Comparison of ENCODE assay signal across 2 cellular contexts in the genomic region with DNA sequence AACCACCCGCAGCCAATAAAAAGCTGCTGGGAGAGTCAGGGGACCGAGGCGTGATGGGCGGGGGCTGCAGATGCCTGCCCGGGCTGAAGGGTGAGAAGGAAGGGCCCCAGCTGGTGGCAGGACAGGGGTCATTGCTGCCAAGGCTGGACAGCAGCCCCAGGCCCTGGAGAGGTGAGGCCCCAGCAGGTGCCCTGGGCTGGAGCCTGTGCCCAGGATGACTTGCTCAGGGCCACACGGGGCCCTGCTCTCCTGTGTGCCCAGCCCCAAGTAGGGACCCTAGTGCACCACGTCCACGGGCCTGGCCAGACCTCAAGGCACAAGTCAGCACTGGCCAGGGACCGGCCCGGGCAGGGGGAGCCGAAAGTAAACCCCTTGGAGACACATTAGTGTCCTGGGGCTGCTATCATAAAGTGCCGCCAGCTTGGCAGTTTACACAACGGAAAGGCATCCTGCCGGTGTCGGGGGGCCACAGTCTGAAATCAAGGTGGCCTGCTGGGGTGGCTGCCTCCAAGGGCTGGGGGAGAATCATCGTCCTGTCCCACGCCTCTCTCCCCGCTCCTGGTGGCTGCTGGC.
TF ChIP-seq lines count a peak whose summit lies in the region.

No MANE protein-coding gene starts in this region.

TF ChIP-seq in HEK293, 187 proteins besides CTCF, POLR2A, EP300 and RAD21:
- TF ChIP-seq REST (tag by site-specific recombination; IDR thresholded peaks at IDR 0.05) (peak; percentile 58; the same call in 1 of the 2 replicates), ZNF777 (tag by site-specific recombination; IDR thresholded peaks at IDR 0.05; ENCODE audit: borderline replicate concordance) (no peak), ZNF202 (tag by site-specific recombination; IDR thresholded peaks at IDR 0.05; ENCODE audit: borderline replicate concordance) (no peak), ZIC2 (tag by site-specific recombination; IDR thresholded peaks at IDR 0.05) (0 out of 2 replicates have a peak, but pooled peaks have one; percentile 19), SALL2 (tag by site-specific recombination; IDR thresholded peaks at IDR 0.05; ENCODE audit: borderline replicate concordance) (no peak), ZNF544 (tag by site-specific recombination; IDR thresholded peaks at IDR 0.05) (no peak), MYNN (tag by site-specific recombination; IDR thresholded peaks at IDR 0.05; ENCODE audit: borderline replicate concordance) (no peak), SP3 (tag by site-specific recombination; IDR thresholded peaks at IDR 0.05) (no peak)

TF ChIP-seq in WTC11, 78 proteins besides CTCF, POLR2A, EP300 and RAD21 (continued from another document):
- TF ChIP-seq ZMAT4 (CRISPR knock-in tag; IDR thresholded peaks at IDR 0.05) (no peak), SOX15 (CRISPR knock-in tag; IDR thresholded peaks at IDR 0.05) (no peak)
TF ChIP-seq in WTC11: peak in this region for 0.
